In the genomic region with DNA sequence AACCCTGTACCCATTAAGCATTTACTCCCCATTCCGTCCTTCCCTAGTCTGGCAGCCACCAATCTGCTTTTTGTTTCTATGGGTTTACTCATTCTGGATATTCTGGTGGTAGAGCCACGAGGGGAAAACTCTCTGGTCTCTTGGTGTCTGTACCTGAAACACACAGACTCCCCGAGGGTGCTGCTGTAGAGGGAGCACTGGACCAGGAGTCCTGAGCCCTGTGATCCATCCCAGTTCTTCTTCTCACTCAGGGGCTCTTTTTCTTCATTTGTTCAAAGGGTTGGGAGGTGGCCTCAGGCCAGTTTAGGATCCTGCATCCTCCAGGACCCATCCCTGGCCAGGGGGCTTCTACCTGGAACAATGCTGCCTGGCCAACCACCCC, we compare ENCODE assay signal across 10 cellular contexts. TPM values are rescaled to one million over a fixed set of nuclear protein-coding genes. Genes with fewer than 3 reads are reported as not detected.
DNase-seq lines count a peak whose midpoint lies in the region; ATAC-seq and TF ChIP-seq lines count a peak whose summit lies in the region.
"Had no signal": no experiment of that assay in that cellular context is flagged by ENCODE, and none has a peak within 500 bp of the region (broad histone marks: within the 10 kb centered on the region; RNA-seq: fewer than 3 reads in every experiment).

No MANE protein-coding gene starts in this region.

- peaks cover 0 to 19% of the 10 kb centered on the region in 2 experiments; a peak in 1 of 4 replicates for H3K79me1 ChIP-seq in IMR-90 (ENCODE audit: low read depth in 1 of 2, low read length in 2 of 2)

- no peak overlapping the region for H3K4ac ChIP-seq in IMR-90 (ENCODE audit: low read depth, low read length)

- in situ Hi-C loops in IMR-90 (cut with MboI; ENCODE audit: low sequenced_read_pairs), result no loop called here

- H4K5ac ChIP-seq in IMR-90 (ENCODE audit: low read depth, low read length), result no peak overlapping the region

- dilution Hi-C loops in IMR-90 (cut with HindIII; ENCODE audit: low sequenced_read_pairs, unreplicated experiment), result no loop called here

- H3K9ac ChIP-seq in IMR-90 (ENCODE audit: low read depth, low read length), result no peak overlapping the region

- 0 out of 2 replicates have a peak overlapping the region, but pooled peaks have one; percentile 24 for H2BK20ac ChIP-seq in IMR-90 (ENCODE audit: low read depth, low read length)

- H3K27me3 ChIP-seq in IMR-90 (ENCODE audit: control insufficient read depth, insufficient read depth, low read length), result no peaks in the 10 kb centered on the region
- H3K27me3 ChIP-seq in esophagus squamous epithelium, result no peaks in the 10 kb centered on the region
- H3K27me3 ChIP-seq in testis, result no peaks in the 10 kb centered on the region

- H2BK15ac ChIP-seq in IMR-90 (ENCODE audit: low read depth, low read length), result no peak overlapping the region

- H2AFZ ChIP-seq in IMR-90 (replicated peaks; ENCODE audit: low read length, poor library complexity), result peak overlapping the region; percentile 79

- H3K36me3 ChIP-seq in IMR-90 (ENCODE audit: control insufficient read depth, insufficient read depth, low read length), result no peaks in the 10 kb centered on the region
- no peaks in the 10 kb centered on the region for H3K36me3 ChIP-seq in esophagus squamous epithelium
- H3K36me3 ChIP-seq in testis (ENCODE audit: low read depth, missing control alignments), result no peaks in the 10 kb centered on the region

- no peak overlapping the region; the same call in 1 of the 2 replicates for H2AK5ac ChIP-seq in IMR-90 (ENCODE audit: low read depth, low read length)

- no peak for TF ChIP-seq POLR2A in IMR-90 (IDR thresholded peaks at IDR 0.05; ENCODE audit: low read depth, low read length)
- TF ChIP-seq POLR2A in esophagus squamous epithelium (IDR thresholded peaks at IDR 0.05), result no peak
- TF ChIP-seq POLR2A in testis (IDR thresholded peaks at IDR 0.05), result no peak

- no peak overlapping the region for H3K56ac ChIP-seq in IMR-90 (ENCODE audit: extremely low read depth, insufficient read depth, low read length)

- no CpG with 5 or more reads among the region's 3 CpGs for WGBS in IMR-90 (ENCODE audit: extremely low coverage in 2 of 2, insufficient read length in 1 of 2), 2 experiments
- WGBS in esophagus squamous epithelium, 2 donors, result 47 to 75% methylated on average over 2 to 3 of the region's 3 CpGs
- 51 to 66% methylated on average over 3 of the region's 3 CpGs for WGBS in testis, 2 donors

- H4K91ac ChIP-seq in IMR-90 (ENCODE audit: insufficient read depth, low read depth, low read length), result no peak overlapping the region

- no peak overlapping the region for H2BK120ac ChIP-seq in IMR-90 (ENCODE audit: low read depth, low read length)

- H2BK5ac ChIP-seq in IMR-90 (ENCODE audit: low read depth, low read length, poor library complexity, severe bottlenecking), result no peak overlapping the region

- TF ChIP-seq RAD21 in IMR-90 (IDR thresholded peaks at IDR 0.05; ENCODE audit: low read length), result no peak

- H3K27ac ChIP-seq in IMR-90 (ENCODE audit: insufficient read depth, low read length), result no peak overlapping the region
- H3K27ac ChIP-seq in esophagus squamous epithelium, result peak overlapping the region; percentile 64 to 75 (median 70)
- H3K27ac ChIP-seq in testis, result peak overlapping the region; percentile 39 to 73

- DNase-seq in IMR-90, result no peak
- no peak for DNase-seq in esophagus squamous epithelium (lab: John Stamatoyannopoulos, UW)
- DNase-seq in testis, result no peak
- no peak for DNase-seq in SHP77 (lab: John Stamatoyannopoulos, UW)
- no peak for DNase-seq in stimulated activated CD4-positive, alpha-beta T cell treated with anti-CD3 and anti-CD28 coated beads, Interleukin-1b, Interleukin-23, amount 100 ng/mL, for 48 hours
- DNase-seq: activated CD8-positive, alpha-beta memory T cell treated with anti-CD3 and anti-CD28 coated beads, Interleukin-2, amount 50 U/mL, for 4 hours; NCI-H1105 treated with DMSO at 0.1 percent for 48 hours; NCI-H526; SIG-M5 had no signal

- intact Hi-C loops in IMR-90 (cut with micrococcal nuclease), result no loop called here
- intact Hi-C loops in esophagus squamous epithelium (cut with DNase I), result no loop called here
- intact Hi-C loops in testis (cut with DNase I; ENCODE audit: low total_unique reads), result no loop called here

- H4K20me1 ChIP-seq in IMR-90 (ENCODE audit: insufficient read depth, low read length), result no peaks in the 10 kb centered on the region

- H4K8ac ChIP-seq in IMR-90 (ENCODE audit: low read depth in 2 of 2, low read length in 2 of 2), result peak overlapping the region in 1 of 2 experiments; percentile 86; a peak in 1 of 4 replicates

- peaks cover 27% of the 10 kb centered on the region for H3K9me1 ChIP-seq in IMR-90 (ENCODE audit: insufficient read depth, low read length)

- no TSS peak for BruUV-seq in IMR-90 (replicated peaks; lab: Mats Ljungman, UMichigan)

- ATAC-seq in IMR-90 (ENCODE audit: low read depth), result no peak
- ATAC-seq in HG03378 (IDR thresholded peaks at IDR 0.05; ENCODE audit: unreplicated experiment), result no peak

- peak overlapping the region; percentile 78; the same call in 1 of the 2 replicates for H3K14ac ChIP-seq in IMR-90 (replicated peaks; ENCODE audit: low read depth, low read length)

- CTCF ChIA-PET in IMR-90 (lab: Yijun Ruan, JAX), result interaction anchor here (0.7 to 3.4 kb wide), 3 partner anchors 22 to 40 kb away, joined by 6 to 10 read pairs (median 9); a partner anchor contains a TSS

- peaks cover 26% of the 10 kb centered on the region for H3K4me1 ChIP-seq in IMR-90 (ENCODE audit: control insufficient read depth, insufficient read depth, low read length)
- H3K4me1 ChIP-seq in esophagus squamous epithelium, result peaks cover 26 to 52% (median 40%) of the 10 kb centered on the region in 3 donors
- peaks cover 32% of the 10 kb centered on the region for H3K4me1 ChIP-seq in testis

- H3K18ac ChIP-seq in IMR-90 (ENCODE audit: low read depth, low read length), result no peak overlapping the region

- no peak overlapping the region for H3K23ac ChIP-seq in IMR-90 (ENCODE audit: low read depth, low read length)

- H3K9me3 ChIP-seq in IMR-90 (ENCODE audit: control insufficient read depth, insufficient read depth, low read length) (no peaks in the 10 kb centered on the region), esophagus squamous epithelium (no peaks in the 10 kb centered on the region), testis (no peaks in the 10 kb centered on the region)

- POLR2A ChIA-PET in IMR-90 (lab: Charles Lee; ENCODE audit: unreplicated experiment), result no interaction called here

- H3K4me3 ChIP-seq in IMR-90 (ENCODE audit: insufficient read depth, low read depth, low read length) (no peak overlapping the region), esophagus squamous epithelium (no peak overlapping the region), testis (no peak overlapping the region)

- TF ChIP-seq CTCF in IMR-90 (conservative IDR thresholded peaks at IDR 0.05; ENCODE audit: low read depth, low read length) (no peak), esophagus squamous epithelium (IDR thresholded peaks at IDR 0.05) (no peak), testis (IDR thresholded peaks at IDR 0.05) (no peak)

- H2AK9ac ChIP-seq in IMR-90 (replicated peaks; ENCODE audit: low read depth, low read length, poor library complexity), result no peak overlapping the region

- no peak overlapping the region for H3K4me2 ChIP-seq in IMR-90 (ENCODE audit: low read depth, low read length)

TF ChIP-seq in IMR-90, 13 proteins besides CTCF, POLR2A, EP300 and RAD21 (continues in another document):
- no peak for TF ChIP-seq CEBPB (IDR thresholded peaks at IDR 0.05; ENCODE audit: low read depth, low read length)
- TF ChIP-seq MAFK (IDR thresholded peaks at IDR 0.05; ENCODE audit: low read depth, low read length), result no peak
- TF ChIP-seq MAZ (IDR thresholded peaks at IDR 0.05; ENCODE audit: borderline replicate concordance, low read depth, low read length), result no peak
- TF ChIP-seq RCOR1 (IDR thresholded peaks at IDR 0.05; ENCODE audit: insufficient replicate concordance, low read length), result no peak
- TF ChIP-seq BHLHE40 (IDR thresholded peaks at IDR 0.05; ENCODE audit: low read depth, low read length), result no peak

RNA-seq across cellular contexts. Expression of a gene that starts 14.1 kb away (rescaled TPM):
- total RNA-seq in IMR-90 (2012; rRNA removed) (5.6 and 6.1 TPM in 2 replicates), esophagus squamous epithelium (1 to 10 TPM; 1.7 to 9.0 (median 4.9) TPM), testis (10 to 100 TPM; 35.9 to 47.7 TPM)
- polyA plus RNA-seq in IMR-90 (2012; rRNA removed) (4.5 TPM in 2 replicates), testis (ENCODE audit: insufficient read depth, low read depth, low replicate concordance) (76.8 TPM)
- polyA plus RNA-seq in IMR-90 (2012; cell fraction: cytosol; rRNA removed), result 5.2 and 10.6 TPM in 2 replicates
- 2.9 and 6.9 TPM in 2 replicates for polyA plus RNA-seq in IMR-90 (2012; cell fraction: nucleus; rRNA removed; ENCODE audit: low replicate concordance)

RNA-seq across cellular contexts. Expression of a gene that starts 27.5 kb away (rescaled TPM):
- total RNA-seq in IMR-90 (2012; rRNA removed) (5.9 and 8.6 TPM in 2 replicates), esophagus squamous epithelium (10 to 100 TPM; 19.8 to 28.4 (median 25.3) TPM), testis (10 to 100 TPM; 51.8 to 68.8 TPM)
- polyA plus RNA-seq in IMR-90 (2012; rRNA removed) (14.5 TPM in 2 replicates), testis (ENCODE audit: insufficient read depth, low read depth, low replicate concordance) (38.8 TPM)
- 13.5 and 13.8 TPM in 2 replicates for polyA plus RNA-seq in IMR-90 (2012; cell fraction: cytosol; rRNA removed)
- 8.5 and 12.5 TPM in 2 replicates for polyA plus RNA-seq in IMR-90 (2012; cell fraction: nucleus; rRNA removed; ENCODE audit: low replicate concordance)

RNA-seq across cellular contexts. Expression of a gene that starts 40.3 kb away (rescaled TPM):
- 1.7 and 2.3 TPM in 2 replicates for total RNA-seq in IMR-90 (2012; rRNA removed)
- polyA plus RNA-seq in IMR-90 (2012; rRNA removed), result 5.7 and 6.1 TPM in 2 replicates
- polyA plus RNA-seq in IMR-90 (2012; cell fraction: cytosol; rRNA removed), result 4.5 and 5.5 TPM in 2 replicates
- polyA plus RNA-seq in IMR-90 (2012; cell fraction: nucleus; rRNA removed; ENCODE audit: low replicate concordance), result 29.9 and 39.6 TPM in 2 replicates
- total RNA-seq in esophagus squamous epithelium, result 1 to 10 TPM; 1.7 to 6.9 (median 4.5) TPM
- 1 to 10 TPM; 8.3 to 9.1 TPM for total RNA-seq in testis
- polyA plus RNA-seq in testis (ENCODE audit: insufficient read depth, low read depth, low replicate concordance), result 7.5 TPM

RNA-seq across cellular contexts. Expression of a gene that starts 43.4 kb away (rescaled TPM):
- 5.3 and 5.6 TPM in 2 replicates for total RNA-seq in IMR-90 (2012; rRNA removed)
- polyA plus RNA-seq in IMR-90 (2012; rRNA removed), result 36.6 and 39.0 TPM in 2 replicates
- 14.8 and 45.8 TPM in 2 replicates for polyA plus RNA-seq in IMR-90 (2012; cell fraction: cytosol; rRNA removed)
- 35.9 and 73.0 TPM in 2 replicates for polyA plus RNA-seq in IMR-90 (2012; cell fraction: nucleus; rRNA removed; ENCODE audit: low replicate concordance)
- total RNA-seq in esophagus squamous epithelium, result 100 to 1,000 TPM in 1 of 4 donors, 10 to 100 TPM in 3; 16.3 to 105 (median 20.5) TPM
- total RNA-seq in testis, result 100 to 1,000 TPM in 1 of 2 donors, 10 to 100 TPM in 1; 86.3 to 106 TPM
- 62.2 TPM for polyA plus RNA-seq in testis (ENCODE audit: insufficient read depth, low read depth, low replicate concordance)

RNA-seq across cellular contexts. Expression of a gene that starts 45.9 kb away (rescaled TPM):
- 0.36 and 0.56 TPM in 2 replicates for total RNA-seq in IMR-90 (2012; rRNA removed)
- polyA plus RNA-seq in IMR-90 (2012; rRNA removed), result 1.4 and 2.3 TPM in 2 replicates
- polyA plus RNA-seq in IMR-90 (2012; cell fraction: cytosol; rRNA removed), result 4.2 and 5.3 TPM in 2 replicates
- 10.8 and 12.1 TPM in 2 replicates for polyA plus RNA-seq in IMR-90 (2012; cell fraction: nucleus; rRNA removed; ENCODE audit: low replicate concordance)
- total RNA-seq in esophagus squamous epithelium, result 10 to 100 TPM in 2 of 4 donors, 1 to 10 TPM in 2; 3.5 to 16.8 (median 6.9) TPM
- total RNA-seq in testis, result 10 to 100 TPM; 11.1 to 15.8 TPM
- polyA plus RNA-seq in testis (ENCODE audit: insufficient read depth, low read depth, low replicate concordance), result 13.9 TPM
